Comparison of ENCODE assay signal across 8 cellular contexts in genomic region chr14:91372680-91373495, GRCh38. TPM values are rescaled to one million over a fixed set of nuclear protein-coding genes. Genes with fewer than 3 reads are reported as not detected.
DNase-seq lines count a peak whose midpoint lies in the region; ATAC-seq and TF ChIP-seq lines count a peak whose summit lies in the region.

No MANE protein-coding gene starts in this region.

- peaks cover 9% of the 10 kb centered on the region for H3K36me3 Mint-ChIP-seq in activated T-helper 1 cell treated with anti-CD3 and anti-CD28 coated beads, Interleukin-12 subunit alpha, Interleukin-12 subunit beta, Interleukin-2, Interleukin-4 antibody, amounts not matched to agents 30 ng/mL and 10 ng/mL and 1 ng/mL, durations not matched to agents 14 hours and 24 hours and 36 hours (ENCODE audit: low read depth)

- peaks cover 91% of the 10 kb centered on the region for H3K4me1 Mint-ChIP-seq in activated T-helper 1 cell treated with anti-CD3 and anti-CD28 coated beads, Interleukin-12 subunit alpha, Interleukin-12 subunit beta, Interleukin-2, Interleukin-4 antibody, amounts not matched to agents 30 ng/mL and 10 ng/mL and 1 ng/mL, durations not matched to agents 14 hours and 24 hours and 36 hours (ENCODE audit: low read depth)

- H3K4me3 Mint-ChIP-seq in activated T-helper 1 cell treated with anti-CD3 and anti-CD28 coated beads, Interleukin-12 subunit alpha, Interleukin-12 subunit beta, Interleukin-2, Interleukin-4 antibody, amounts not matched to agents 30 ng/mL and 10 ng/mL and 1 ng/mL, durations not matched to agents 14 hours and 24 hours and 36 hours, result peak overlapping the region; percentile 75

- no peaks in the 10 kb centered on the region for H3K27me3 Mint-ChIP-seq in activated T-helper 1 cell treated with anti-CD3 and anti-CD28 coated beads, Interleukin-12 subunit alpha, Interleukin-12 subunit beta, Interleukin-2, Interleukin-4 antibody, amounts not matched to agents 30 ng/mL and 10 ng/mL and 1 ng/mL, durations not matched to agents 14 hours and 24 hours and 36 hours (ENCODE audit: insufficient read depth)

- intact Hi-C loops in activated T-helper 1 cell treated with anti-CD3 and anti-CD28 coated beads, Interleukin-12 subunit alpha, Interleukin-12 subunit beta, Interleukin-2, Interleukin-4 antibody, amounts not matched to agents 30 ng/mL and 10 ng/mL and 1 ng/mL, durations not matched to agents 14 hours and 24 hours and 36 hours (cut with micrococcal nuclease), result loop anchor here (1.0 to 10.0 kb wide), 8 partner anchors 24 to 492 kb away; partner anchors contain the start of gene TC2N
- intact Hi-C loops in head of caudate nucleus (cut with DNase I), result no loop called here

- H3K4me3 ChIP-seq in GM06990 (replicated peaks; ENCODE audit: low read depth, low read length) (peak overlapping the region; percentile 42), NB4 (ENCODE audit: low read depth, low read length) (peak overlapping the region; percentile 39)

- no peak for TF ChIP-seq POLR2A in NB4 (IDR thresholded peaks at IDR 0.05; ENCODE audit: extremely low read depth, insufficient read length)

- no peaks in the 10 kb centered on the region; the same call in none of the 2 replicates for H3K36me3 ChIP-seq in GM06990 (ENCODE audit: control insufficient read depth, insufficient read depth, low read length)

- H3K27ac Mint-ChIP-seq in activated T-helper 1 cell treated with anti-CD3 and anti-CD28 coated beads, Interleukin-12 subunit alpha, Interleukin-12 subunit beta, Interleukin-2, Interleukin-4 antibody, amounts not matched to agents 30 ng/mL and 10 ng/mL and 1 ng/mL, durations not matched to agents 14 hours and 24 hours and 36 hours, result peak overlapping the region; percentile 94

- ATAC-seq in GM21619 (IDR thresholded peaks at IDR 0.05; ENCODE audit: unreplicated experiment), result peak; percentile 18
- ATAC-seq in stimulated activated naive CD8-positive, alpha-beta T cell treated with anti-CD3 and anti-CD28 coated beads, Interleukin-15, Interleukin-2, amounts not matched to agents 100 U/mL and 50 U/mL, for 24 hours, result peak; percentile 59

- DNase-seq in GM06990 (ENCODE audit: extremely low read depth, insufficient read length) (peak; percentile 65), NB4 (ENCODE audit: low read depth) (peak; percentile 78), head of caudate nucleus (no peak), hypothalamus (lab: John Stamatoyannopoulos, UW) (no peak), COLO829 (ENCODE audit: low spot score) (no peak)
- DNase-seq in activated T-helper 1 cell treated with anti-CD3 and anti-CD28 coated beads, Interleukin-12 subunit alpha, Interleukin-12 subunit beta, Interleukin-2, Interleukin-4 antibody, amounts not matched to agents 30 ng/mL and 10 ng/mL and 1 ng/mL, durations not matched to agents 14 hours and 24 hours and 36 hours (ENCODE audit: low spot score), result peak; percentile 37
- no peak for DNase-seq in stimulated activated naive CD8-positive, alpha-beta T cell treated with anti-CD3 and anti-CD28 coated beads, Interleukin-15, Interleukin-2, amounts not matched to agents 100 U/mL and 50 U/mL, for 24 hours

- H3K27me3 ChIP-seq in GM06990 (replicated peaks; ENCODE audit: control insufficient read depth, insufficient read depth, low read length), result no peaks in the 10 kb centered on the region

- peak; percentile 28 for TF ChIP-seq CTCF in GM06990 (IDR thresholded peaks at IDR 0.05; ENCODE audit: insufficient read depth, low read length, poor library complexity, severe bottlenecking)
- no peak for TF ChIP-seq CTCF in NB4 (IDR thresholded peaks at IDR 0.05; ENCODE audit: low read depth, low read length)

- no peaks in the 10 kb centered on the region for H3K9me3 Mint-ChIP-seq in activated T-helper 1 cell treated with anti-CD3 and anti-CD28 coated beads, Interleukin-12 subunit alpha, Interleukin-12 subunit beta, Interleukin-2, Interleukin-4 antibody, amounts not matched to agents 30 ng/mL and 10 ng/mL and 1 ng/mL, durations not matched to agents 14 hours and 24 hours and 36 hours

RNA-seq across cellular contexts. Expression of gene CCDC88C, which starts 44.7 kb away (rescaled TPM):
- total RNA-seq in activated T-helper 1 cell treated with anti-CD3 and anti-CD28 coated beads, Interleukin-12 subunit alpha, Interleukin-12 subunit beta, Interleukin-2, Interleukin-4 antibody, amounts not matched to agents 30 ng/mL and 10 ng/mL and 1 ng/mL, durations not matched to agents 14 hours and 24 hours and 36 hours, result 85.9 and 91.7 TPM in 2 replicates

Comparison
In these comparisons a context has a peak if more than half of its experiments do, and no peak if none do; other contexts are left out.
1. DNase-seq: peak in GM06990 (single experiment), NB4 (single experiment) and activated T-helper 1 cell treated with anti-CD3 and anti-CD28 coated beads, Interleukin-12 subunit alpha, Interleukin-12 subunit beta, Interleukin-2, Interleukin-4 antibody, amounts not matched to agents 30 ng/mL and 10 ng/mL and 1 ng/mL, durations not matched to agents 14 hours and 24 hours and 36 hours (single experiment); none in stimulated activated naive CD8-positive, alpha-beta T cell treated with anti-CD3 and anti-CD28 coated beads, Interleukin-15, Interleukin-2, amounts not matched to agents 100 U/mL and 50 U/mL, for 24 hours (single experiment), head of caudate nucleus (0 of 42), hypothalamus (0 of 51) and COLO829 (single experiment).